In the genomic region with DNA sequence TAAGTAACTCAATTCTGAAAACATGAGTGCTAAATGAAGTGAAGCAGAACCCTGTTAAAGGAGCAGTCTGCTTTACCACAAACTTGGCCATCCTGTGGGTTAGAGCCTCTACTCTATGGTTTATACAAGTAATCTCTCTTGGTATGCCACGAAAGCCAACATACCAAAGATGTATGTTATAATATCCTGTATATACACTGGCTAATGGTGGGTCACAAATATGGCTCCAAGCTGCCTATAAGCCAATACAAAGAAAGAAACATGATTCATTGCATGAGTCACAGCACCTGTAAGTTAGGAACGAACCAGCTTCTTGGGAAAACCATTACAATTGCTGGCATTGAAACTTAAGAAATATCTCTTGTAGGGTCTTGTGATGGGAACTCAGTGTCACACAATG, we compare ENCODE assay signal across 14 cellular contexts. TPM values are rescaled to one million over a fixed set of nuclear protein-coding genes. Genes with fewer than 3 reads are reported as not detected.
DNase-seq lines count a peak whose midpoint lies in the region; TF ChIP-seq lines count a peak whose summit lies in the region.
"Had no signal": no experiment of that assay in that cellular context is flagged by ENCODE, and none has a peak within 500 bp of the region (broad histone marks: within the 10 kb centered on the region; RNA-seq: fewer than 3 reads in every experiment).

No MANE protein-coding gene starts in this region.

- H3K4me1 Mint-ChIP-seq in activated T-helper 2 cell treated with anti-CD3 and anti-CD28 coated beads, Interferon-gamma antibody, Interleukin-2, Interleukin-4, amounts not matched to agents 10 μg/mL and 5 μg/mL and 100 μg/mL, durations not matched to agents 14 hours and 24 hours and 36 hours (ENCODE audit: low read depth): peaks cover 21% of the 10 kb centered on the region
- H3K4me1 Mint-ChIP-seq in immature natural killer cell: peaks cover 8 to 19% of the 10 kb centered on the region in 2 donors
- H3K4me1 Mint-ChIP-seq: activated naive CD4-positive, alpha-beta T cell treated with anti-CD3 and anti-CD28 coated beads, Interleukin-2, amount 50 U/mL, for 24 hours had no signal

- H3K9me3 ChIP-seq in ascending aorta: no peaks in the 10 kb centered on the region
- H3K9me3 ChIP-seq: BLaER1, gastroesophageal sphincter had no signal

- H3K27ac ChIP-seq in ascending aorta: no peak overlapping the region
- H3K27ac ChIP-seq: BLaER1, gastroesophageal sphincter had no signal

- no peaks in the 10 kb centered on the region for H3K4me1 ChIP-seq in ascending aorta

- no peaks in the 10 kb centered on the region for H3K27me3 ChIP-seq in ascending aorta
- H3K27me3 ChIP-seq: BLaER1, gastroesophageal sphincter had no signal

- no peak overlapping the region for H3K4me3 Mint-ChIP-seq in activated T-helper 2 cell treated with anti-CD3 and anti-CD28 coated beads, Interferon-gamma antibody, Interleukin-2, Interleukin-4, amounts not matched to agents 10 μg/mL and 5 μg/mL and 100 μg/mL, durations not matched to agents 14 hours and 24 hours and 36 hours (ENCODE audit: low read depth)
- H3K4me3 Mint-ChIP-seq in immature natural killer cell: no peak overlapping the region
- H3K4me3 Mint-ChIP-seq: activated naive CD4-positive, alpha-beta T cell treated with anti-CD3 and anti-CD28 coated beads, Interleukin-2, amount 50 U/mL, for 24 hours had no signal

- DNase-seq in AG08396 (ENCODE audit: low spot score): peak; percentile 4
- DNase-seq in HPDE6-E6E7 (ENCODE audit: extremely low spot score): peak; percentile 47
- no peak for DNase-seq in activated T-helper 2 cell treated with anti-CD3 and anti-CD28 coated beads, Interferon-gamma antibody, Interleukin-2, Interleukin-4, amounts not matched to agents 10 μg/mL and 5 μg/mL and 100 μg/mL, durations not matched to agents 14 hours and 24 hours and 36 hours (ENCODE audit: low spot score)
- DNase-seq in foreskin fibroblast: peak; percentile 53 to 76
- DNase-seq in ascending aorta (ENCODE audit: low spot score in 2 of 2): no peak
- DNase-seq in RPMI8226: no peak
- no peak for DNase-seq in immature natural killer cell
- no peak for DNase-seq in posterior vena cava (ENCODE audit: low spot score)
- DNase-seq: activated CD4-positive, alpha-beta T cell treated with anti-CD3 and anti-CD28 coated beads, Interleukin-2, amount 50 U/mL, for 1 hour; DND-41; OCI-M1 had no signal

- H3K36me3 Mint-ChIP-seq in activated T-helper 2 cell treated with anti-CD3 and anti-CD28 coated beads, Interferon-gamma antibody, Interleukin-2, Interleukin-4, amounts not matched to agents 10 μg/mL and 5 μg/mL and 100 μg/mL, durations not matched to agents 14 hours and 24 hours and 36 hours (ENCODE audit: low read depth): peaks cover 22% of the 10 kb centered on the region
- peaks cover 12 to 33% (median 14%) of the 10 kb centered on the region in 3 donors for H3K36me3 Mint-ChIP-seq in immature natural killer cell

- no peak overlapping the region for H3K4me3 ChIP-seq in foreskin fibroblast (ENCODE audit: low read depth in 1 of 2, low read length in 2 of 2)
- H3K4me3 ChIP-seq in ascending aorta: no peak overlapping the region
- H3K4me3 ChIP-seq: BLaER1, gastroesophageal sphincter had no signal

- no peaks in the 10 kb centered on the region for H3K27me3 Mint-ChIP-seq in activated T-helper 2 cell treated with anti-CD3 and anti-CD28 coated beads, Interferon-gamma antibody, Interleukin-2, Interleukin-4, amounts not matched to agents 10 μg/mL and 5 μg/mL and 100 μg/mL, durations not matched to agents 14 hours and 24 hours and 36 hours (ENCODE audit: low read depth)
- no peaks in the 10 kb centered on the region for H3K27me3 Mint-ChIP-seq in immature natural killer cell (ENCODE audit: low read depth in 3 of 3)
- H3K27me3 Mint-ChIP-seq: activated naive CD4-positive, alpha-beta T cell treated with anti-CD3 and anti-CD28 coated beads, Interleukin-2, amount 50 U/mL, for 24 hours had no signal

- no peaks in the 10 kb centered on the region for H3K9me3 Mint-ChIP-seq in activated T-helper 2 cell treated with anti-CD3 and anti-CD28 coated beads, Interferon-gamma antibody, Interleukin-2, Interleukin-4, amounts not matched to agents 10 μg/mL and 5 μg/mL and 100 μg/mL, durations not matched to agents 14 hours and 24 hours and 36 hours
- H3K9me3 Mint-ChIP-seq in immature natural killer cell: no peaks in the 10 kb centered on the region
- H3K9me3 Mint-ChIP-seq: activated naive CD4-positive, alpha-beta T cell treated with anti-CD3 and anti-CD28 coated beads, Interleukin-2, amount 50 U/mL, for 24 hours had no signal

- H3K36me3 ChIP-seq in ascending aorta: peaks cover 27 to 37% of the 10 kb centered on the region in 2 donors

- no peak for TF ChIP-seq CTCF in foreskin fibroblast (IDR thresholded peaks at IDR 0.05; ENCODE audit: low read depth, low read length)
- TF ChIP-seq CTCF in ascending aorta (IDR thresholded peaks at IDR 0.05): no peak

- intact Hi-C loops in activated T-helper 2 cell treated with anti-CD3 and anti-CD28 coated beads, Interferon-gamma antibody, Interleukin-2, Interleukin-4, amounts not matched to agents 10 μg/mL and 5 μg/mL and 100 μg/mL, durations not matched to agents 14 hours and 24 hours and 36 hours (cut with micrococcal nuclease): loop anchor here (2.0 kb wide), 1 partner anchor 16 kb away; the partner anchor contains the start of genes SPCS2 and XRRA1
- intact Hi-C loops in ascending aorta (cut with DNase I) (loop anchor here (10.0 kb wide), 1 partner anchor 72 kb away; no protein-coding TSS in a partner anchor), posterior vena cava (cut with DNase I) (loop anchor here (10.0 kb wide), 1 partner anchor 312 kb away; the partner anchor contains the start of gene TPBGL (in 2 of the 2))

- H3K27ac Mint-ChIP-seq in activated T-helper 2 cell treated with anti-CD3 and anti-CD28 coated beads, Interferon-gamma antibody, Interleukin-2, Interleukin-4, amounts not matched to agents 10 μg/mL and 5 μg/mL and 100 μg/mL, durations not matched to agents 14 hours and 24 hours and 36 hours: peak overlapping the region; percentile 21
- H3K27ac Mint-ChIP-seq in immature natural killer cell: peak overlapping the region in 2 of 6 donors; percentile 55 to 68

RNA-seq across cellular contexts. Expression of gene XRRA1, which starts 16.1 kb away (rescaled TPM):
- total RNA-seq in activated T-helper 2 cell treated with anti-CD3 and anti-CD28 coated beads, Interferon-gamma antibody, Interleukin-2, Interleukin-4, amounts not matched to agents 10 μg/mL and 5 μg/mL and 100 μg/mL, durations not matched to agents 14 hours and 24 hours and 36 hours: 9.9 and 10.7 TPM in 2 replicates
- total RNA-seq in ascending aorta (11.4 TPM), posterior vena cava (10 to 100 TPM in 1 of 2 donors, 1 to 10 TPM in 1; 6.9 to 14.0 TPM)
- polyA plus RNA-seq in immature natural killer cell: 10 to 100 TPM in 1 of 3 donors, 1 to 10 TPM in 2; 3.4 to 10.6 (median 7.2) TPM

RNA-seq across cellular contexts. Expression of gene SPCS2, which starts 16.3 kb away (rescaled TPM):
- 169 and 173 TPM in 2 replicates for total RNA-seq in activated T-helper 2 cell treated with anti-CD3 and anti-CD28 coated beads, Interferon-gamma antibody, Interleukin-2, Interleukin-4, amounts not matched to agents 10 μg/mL and 5 μg/mL and 100 μg/mL, durations not matched to agents 14 hours and 24 hours and 36 hours
- 13.0 TPM for total RNA-seq in ascending aorta
- polyA plus RNA-seq in immature natural killer cell: 100 to 1,000 TPM; 236 to 327 (median 281) TPM
- 100 to 1,000 TPM; 109 to 113 TPM for total RNA-seq in posterior vena cava

RNA-seq across cellular contexts. Expression of gene NEU3, which starts 55.9 kb away (rescaled TPM):
- total RNA-seq in activated T-helper 2 cell treated with anti-CD3 and anti-CD28 coated beads, Interferon-gamma antibody, Interleukin-2, Interleukin-4, amounts not matched to agents 10 μg/mL and 5 μg/mL and 100 μg/mL, durations not matched to agents 14 hours and 24 hours and 36 hours: 16.5 and 16.6 TPM in 2 replicates
- total RNA-seq in ascending aorta (2.9 TPM), posterior vena cava (1 to 10 TPM; 6.3 to 6.8 TPM)
- 1 to 10 TPM; 1.5 to 4.6 (median 2.0) TPM for polyA plus RNA-seq in immature natural killer cell

Comparison
In these comparisons a context has a peak if more than half of its experiments do, and no peak if none do; other contexts are left out.
1. DNase-seq: peak in AG08396 (single experiment), HPDE6-E6E7 (single experiment) and foreskin fibroblast (2 of 2); none in activated T-helper 2 cell treated with anti-CD3 and anti-CD28 coated beads, Interferon-gamma antibody, Interleukin-2, Interleukin-4, amounts not matched to agents 10 μg/mL and 5 μg/mL and 100 μg/mL, durations not matched to agents 14 hours and 24 hours and 36 hours (single experiment), ascending aorta (0 of 2), RPMI8226 (single experiment), immature natural killer cell (0 of 3) and posterior vena cava (single experiment).